In genomic region chr1:230808268-230808872, GRCh38 we compare ENCODE assay signal across 22 cellular contexts. TPM values are rescaled to one million over a fixed set of nuclear protein-coding genes. Genes with fewer than 3 reads are reported as not detected.
DNase-seq lines count a peak whose midpoint lies in the region; ATAC-seq and TF ChIP-seq lines count a peak whose summit lies in the region.
"Had no signal": no experiment of that assay in that cellular context is flagged by ENCODE, and none has a peak within 500 bp of the region (broad histone marks: within the 10 kb centered on the region; RNA-seq: fewer than 3 reads in every experiment).

No MANE protein-coding gene starts in this region.

- DNase-seq in left ventricle myocardium inferior (no peak), cardiac septum (ENCODE audit: low spot score) (no peak), ecto neural progenitor cell (ENCODE audit: low spot score) (peak; percentile 13), mucosa of gallbladder (ENCODE audit: low spot score) (peak; percentile 3), aorta (no peak), SIG-M5 (lab: John Stamatoyannopoulos, UW) (no peak), LoVo (ENCODE audit: low spot score) (no peak)
- DNase-seq: activated naive CD8-positive, alpha-beta T cell treated with anti-CD3 and anti-CD28 coated beads, Interleukin-2, amount 50 U/mL, for 24 hours; CD4-positive, alpha-beta memory T cell; cerebellar nuclear complex; DMS79 treated with DMSO at 0.1 percent for 48 hours; H9; KG1; NCI-H1417; NCI-H2171; NCI-H82; nephron progenitor cell; retina; stimulated activated naive CD4-positive, alpha-beta T cell treated with Interleukin-2 at 50 U/mL for 16 hours; T-cell had no signal

- peaks cover 28% of the 10 kb centered on the region for H3K4me1 ChIP-seq in left ventricle myocardium inferior
- no peaks in the 10 kb centered on the region for H3K4me1 ChIP-seq in aorta (ENCODE audit: control insufficient read depth in 1 of 2, insufficient read depth in 2 of 2, low read length in 2 of 2)

- ATAC-seq in aorta (ENCODE audit: low FRiP score) (peak; percentile 39), HG02610 (IDR thresholded peaks at IDR 0.05; ENCODE audit: unreplicated experiment) (no peak)
- ATAC-seq: activated naive CD8-positive, alpha-beta T cell treated with anti-CD3 and anti-CD28 coated beads, Interleukin-2, amount 50 U/mL, for 24 hours; T-cell had no signal

- H3K27ac ChIP-seq in left ventricle myocardium inferior (replicated peaks) (peak overlapping the region; percentile 75), aorta (ENCODE audit: low read depth in 1 of 2, low read length in 2 of 2) (peak overlapping the region in 1 of 2 donors; percentile 47)
- H3K27ac ChIP-seq: VCaP had no signal

- intact Hi-C loops in left ventricle myocardium inferior (cut with micrococcal nuclease) (no loop called here), cardiac septum (cut with DNase I) (loop anchor here (5.0 kb wide), 1 partner anchor 59 kb away; the partner anchor contains the start of gene C1orf198), aorta (cut with DNase I) (loop anchor here (5.0 kb wide), 1 partner anchor 59 kb away; the partner anchor contains the start of gene C1orf198 (in 2 of the 2))

- no peak for TF ChIP-seq CTCF in left ventricle myocardium inferior (IDR thresholded peaks at IDR 0.05; ENCODE audit: borderline replicate concordance)

- WGBS in aorta, 2 donors = 12 to 24% methylated on average over 4 of the region's 4 CpGs

- peaks cover 14% of the 10 kb centered on the region for H3K9me3 ChIP-seq in left ventricle myocardium inferior (replicated peaks)
- no peaks in the 10 kb centered on the region for H3K9me3 ChIP-seq in aorta (ENCODE audit: control insufficient read depth, low read length)

- H3K4me3 ChIP-seq in left ventricle myocardium inferior = no peak overlapping the region
- H3K4me3 ChIP-seq in aorta (ENCODE audit: low read length in 2 of 2) = no peak overlapping the region

- no peaks in the 10 kb centered on the region for H3K27me3 ChIP-seq in left ventricle myocardium inferior (ENCODE audit: low read depth)
- H3K27me3 ChIP-seq in aorta (ENCODE audit: control insufficient read depth in 1 of 2, insufficient read depth in 2 of 2, low read length in 1 of 2) = no peaks in the 10 kb centered on the region

- H3K36me3 ChIP-seq in left ventricle myocardium inferior (no peaks in the 10 kb centered on the region), aorta (ENCODE audit: control insufficient read depth in 1 of 2, insufficient read depth in 2 of 2, low read length in 1 of 2) (no peaks in the 10 kb centered on the region)

RNA-seq across cellular contexts. Expression of gene C1orf198, which starts 60.0 kb away (rescaled TPM):
- total RNA-seq in left ventricle myocardium inferior = 32.7 TPM
- 73.9 TPM for total RNA-seq in cardiac septum
- 152 TPM for total RNA-seq in mucosa of gallbladder
- total RNA-seq in aorta = 100 to 1,000 TPM; 117 to 172 TPM
- polyA plus RNA-seq in aorta = 100 to 1,000 TPM in 1 of 2 donors, 10 to 100 TPM in 1; 61.2 to 110 TPM

Comparison
In these comparisons a context has a peak if more than half of its experiments do, and no peak if none do; other contexts are left out.
1. DNase-seq: peak in ecto neural progenitor cell (single experiment) and mucosa of gallbladder (single experiment); none in left ventricle myocardium inferior (single experiment), cardiac septum (single experiment), aorta (0 of 2), SIG-M5 (single experiment) and LoVo (single experiment).